Comparison of ENCODE assay signal across 1 cellular context in the genomic region with DNA sequence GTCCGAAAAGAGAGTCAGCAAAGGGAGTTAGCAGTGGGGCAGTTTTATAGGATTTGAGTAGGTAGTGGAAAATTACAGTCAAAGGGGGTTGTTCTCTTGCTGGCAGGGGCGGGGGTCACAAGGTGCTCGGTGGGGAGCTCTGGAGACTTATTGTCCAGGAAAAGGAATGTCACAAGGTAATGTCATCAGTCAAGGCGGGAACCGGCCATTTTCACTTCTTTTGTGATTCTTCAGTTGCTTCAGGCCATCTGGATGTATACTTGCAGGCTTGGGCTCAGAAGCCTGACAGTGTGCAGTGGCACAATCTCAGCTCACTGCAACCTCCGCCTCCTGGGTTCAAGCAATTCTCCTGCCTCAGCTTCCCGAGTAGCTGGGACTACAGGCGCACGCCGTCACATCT. TPM values are rescaled to one million over a fixed set of nuclear protein-coding genes. Genes with fewer than 3 reads are reported as not detected.
"Had no signal": no experiment of that assay in that cellular context is flagged by ENCODE, and none has a peak within 500 bp of the region (broad histone marks: within the 10 kb centered on the region; RNA-seq: fewer than 3 reads in every experiment).

No MANE protein-coding gene starts in this region.

RNA-seq across cellular contexts. Expression of a gene that starts 29.6 kb away (rescaled TPM):
- total RNA-seq: myocyte had no signal
